ENCODE assay signal across 8 cellular contexts in genomic region chr5:1523480-1523792, GRCh38. TPM values are rescaled to one million over a fixed set of nuclear protein-coding genes. Genes with fewer than 3 reads are reported as not detected.
DNase-seq lines count a peak whose midpoint lies in the region; ATAC-seq and TF ChIP-seq lines count a peak whose summit lies in the region.

No MANE protein-coding gene starts in this region.

- H3K27me3 Mint-ChIP-seq in T-helper 1 cell treated with Interleukin-12 subunit alpha and Interleukin-12 subunit beta and Interleukin-4 antibody, amounts not matched to agents 30 μg/mL and 1 μg/mL, for 36 hours (ENCODE audit: low read depth): peaks cover 9% of the 10 kb centered on the region
- H3K27me3 Mint-ChIP-seq in stimulated activated memory B cell treated with anti-CD40 and anti-IgM and Interleukin-4, amounts not matched to agents 10 μg/mL and 1 μg/mL and 100 μg/mL, for 72 hours: no peaks in the 10 kb centered on the region

- no peaks in the 10 kb centered on the region for H3K27me3 ChIP-seq in heart left ventricle

- peaks cover 0 to 29% (median 17%) of the 10 kb centered on the region in 12 donors for H3K4me1 ChIP-seq in heart left ventricle

- H3K27ac Mint-ChIP-seq in T-helper 1 cell treated with Interleukin-12 subunit alpha and Interleukin-12 subunit beta and Interleukin-4 antibody, amounts not matched to agents 30 μg/mL and 1 μg/mL, for 36 hours: no peak overlapping the region
- no peak overlapping the region for H3K27ac Mint-ChIP-seq in stimulated activated memory B cell treated with anti-CD40 and anti-IgM and Interleukin-4, amounts not matched to agents 10 μg/mL and 1 μg/mL and 100 μg/mL, for 72 hours

- peaks cover 9% of the 10 kb centered on the region for H3K4me1 Mint-ChIP-seq in T-helper 1 cell treated with Interleukin-12 subunit alpha and Interleukin-12 subunit beta and Interleukin-4 antibody, amounts not matched to agents 30 μg/mL and 1 μg/mL, for 36 hours (ENCODE audit: low read depth)
- peaks cover 68% of the 10 kb centered on the region for H3K4me1 Mint-ChIP-seq in stimulated activated memory B cell treated with anti-CD40 and anti-IgM and Interleukin-4, amounts not matched to agents 10 μg/mL and 1 μg/mL and 100 μg/mL, for 72 hours

- no peaks in the 10 kb centered on the region for H3K9me3 ChIP-seq in heart left ventricle

- peak overlapping the region in 9 of 12 donors; percentile 91 to 97 (median 94) for H3K27ac ChIP-seq in heart left ventricle

- H3K36me3 ChIP-seq in heart left ventricle: peaks cover 0 to 22% (median 8%) of the 10 kb centered on the region in 9 donors

- no peaks in the 10 kb centered on the region for H3K9me3 Mint-ChIP-seq in T-helper 1 cell treated with Interleukin-12 subunit alpha and Interleukin-12 subunit beta and Interleukin-4 antibody, amounts not matched to agents 30 μg/mL and 1 μg/mL, for 36 hours
- no peaks in the 10 kb centered on the region for H3K9me3 Mint-ChIP-seq in stimulated activated memory B cell treated with anti-CD40 and anti-IgM and Interleukin-4, amounts not matched to agents 10 μg/mL and 1 μg/mL and 100 μg/mL, for 72 hours

- H3K36me3 Mint-ChIP-seq in T-helper 1 cell treated with Interleukin-12 subunit alpha and Interleukin-12 subunit beta and Interleukin-4 antibody, amounts not matched to agents 30 μg/mL and 1 μg/mL, for 36 hours (ENCODE audit: low read depth): peaks cover 3% of the 10 kb centered on the region
- peaks cover 22% of the 10 kb centered on the region for H3K36me3 Mint-ChIP-seq in stimulated activated memory B cell treated with anti-CD40 and anti-IgM and Interleukin-4, amounts not matched to agents 10 μg/mL and 1 μg/mL and 100 μg/mL, for 72 hours

- ATAC-seq in GM18519 (IDR thresholded peaks at IDR 0.05; ENCODE audit: low FRiP score, unreplicated experiment) (peak; percentile 31), HG02981 (IDR thresholded peaks at IDR 0.05; ENCODE audit: unreplicated experiment) (peak; percentile 36), heart left ventricle (peak in 1 of 4 donors; percentile 4)
- ATAC-seq in stimulated activated memory B cell treated with anti-CD40 and anti-IgM and Interleukin-4, amounts not matched to agents 10 μg/mL and 1 μg/mL and 100 μg/mL, for 72 hours: peak; percentile 57

- DNase-seq in 8988T (peak; percentile 76), heart left ventricle (no peak), NK-92 (lab: John Stamatoyannopoulos, UW; ENCODE audit: unreplicated experiment) (no peak), DMS114 treated with DMSO at 0.1 percent for 48 hours (lab: John Stamatoyannopoulos, UW; ENCODE audit: unreplicated experiment) (no peak)

- TF ChIP-seq POLR2A in heart left ventricle (IDR thresholded peaks at IDR 0.05): no peak

- H3K4me3 Mint-ChIP-seq in T-helper 1 cell treated with Interleukin-12 subunit alpha and Interleukin-12 subunit beta and Interleukin-4 antibody, amounts not matched to agents 30 μg/mL and 1 μg/mL, for 36 hours: peak overlapping the region; percentile 54
- H3K4me3 Mint-ChIP-seq in stimulated activated memory B cell treated with anti-CD40 and anti-IgM and Interleukin-4, amounts not matched to agents 10 μg/mL and 1 μg/mL and 100 μg/mL, for 72 hours: peak overlapping the region; percentile 87

- peak overlapping the region; percentile 63 to 99 (median 80) for H3K4me3 ChIP-seq in heart left ventricle

- 0% methylated on average over 6 to 48 of the region's 48 CpGs for WGBS in heart left ventricle, 4 donors

- intact Hi-C loops in heart left ventricle (cut with DNase I): loop anchor here in 1 of 10 donors (5.0 to 10.0 kb wide), 2 partner anchors 109 to 271 kb away; partner anchors contain the start of gene MRPL36

- no peak for TF ChIP-seq CTCF in heart left ventricle (IDR thresholded peaks at IDR 0.05)

RNA-seq across cellular contexts. Expression of gene LPCAT1, which starts 0.3 kb away (rescaled TPM):
- 10 to 100 TPM in 4 of 9 donors, 1 to 10 TPM in 5; 8.2 to 30.6 (median 9.9) TPM for total RNA-seq in heart left ventricle
- 10 to 100 TPM in 1 of 2 donors, 1 to 10 TPM in 1; 9.6 to 21.9 TPM for polyA plus RNA-seq in heart left ventricle
